Comparison of ENCODE assay signal across 15 cellular contexts in genomic region chr12:26548227-26548626, GRCh38.
DNase-seq lines count a peak whose midpoint lies in the region; ATAC-seq and TF ChIP-seq lines count a peak whose summit lies in the region.
"Had no signal": no experiment of that assay in that cellular context is flagged by ENCODE, and none has a peak within 500 bp of the region (broad histone marks: within the 10 kb centered on the region; RNA-seq: fewer than 3 reads in every experiment).

No MANE protein-coding gene starts in this region.

- H3K4me1 ChIP-seq in left ventricle myocardium inferior (peaks cover 25% of the 10 kb centered on the region), BE2C (no peaks in the 10 kb centered on the region)
- H3K4me1 ChIP-seq: BLaER1, Caco-2 had no signal

- H3K27ac Mint-ChIP-seq in nephron progenitor cell (peak overlapping the region; percentile 65), progenitor cell of endocrine pancreas (no peak overlapping the region)
- H3K27ac Mint-ChIP-seq: CD4-positive, CD25-positive, alpha-beta regulatory T cell; CD8-positive, alpha-beta T cell had no signal

- TF ChIP-seq CTCF in left ventricle myocardium inferior (IDR thresholded peaks at IDR 0.05; ENCODE audit: borderline replicate concordance) (no peak), BE2C (IDR thresholded peaks at IDR 0.05; ENCODE audit: low read depth, low read length) (no peak), nephron progenitor cell (IDR thresholded peaks at IDR 0.05) (no peak), progenitor cell of endocrine pancreas (IDR thresholded peaks at IDR 0.05; ENCODE audit: unreplicated experiment) (no peak)

- H3K4me3 ChIP-seq in left ventricle myocardium inferior (no peak overlapping the region), BE2C (ENCODE audit: low read depth, low read length) (no peak overlapping the region)
- H3K4me3 ChIP-seq: BLaER1 had no signal

- no peak overlapping the region for H3K27ac ChIP-seq in left ventricle myocardium inferior (replicated peaks)
- H3K27ac ChIP-seq: BLaER1, C4-2B had no signal

- H3K36me3 Mint-ChIP-seq in nephron progenitor cell (ENCODE audit: low read depth) (peaks cover 13% of the 10 kb centered on the region), progenitor cell of endocrine pancreas (ENCODE audit: insufficient read depth) (peaks cover 10% of the 10 kb centered on the region)

- peaks cover 12% of the 10 kb centered on the region for H3K4me1 Mint-ChIP-seq in nephron progenitor cell
- H3K4me1 Mint-ChIP-seq in progenitor cell of endocrine pancreas (ENCODE audit: low read depth): no peaks in the 10 kb centered on the region

- peak; percentile 33 for ATAC-seq in Right ventricle myocardium superior (ENCODE audit: poor library complexity)
- ATAC-seq: CD8-positive, alpha-beta T cell had no signal

- DNase-seq in Right ventricle myocardium superior: no peak
- DNase-seq in left ventricle myocardium inferior: no peak
- DNase-seq in BE2C: peak; percentile 36
- peak; percentile 79 for DNase-seq in SK-N-DZ (ENCODE audit: low spot score)
- DNase-seq in nephron progenitor cell: no peak
- DNase-seq in progenitor cell of endocrine pancreas (ENCODE audit: low spot score, unreplicated experiment): no peak
- DNase-seq: Caco-2; CD4-positive, CD25-positive, alpha-beta regulatory T cell; CD8-positive, alpha-beta T cell; DMS153; DND-41; H7; HCEC 1CT had no signal

- no peak overlapping the region for H3K4me3 Mint-ChIP-seq in nephron progenitor cell
- H3K4me3 Mint-ChIP-seq in progenitor cell of endocrine pancreas (ENCODE audit: low read depth): no peak overlapping the region
- H3K4me3 Mint-ChIP-seq: CD4-positive, CD25-positive, alpha-beta regulatory T cell; CD8-positive, alpha-beta T cell had no signal

- intact Hi-C loops in Right ventricle myocardium superior (cut with DNase I) (no loop called here), left ventricle myocardium inferior (cut with micrococcal nuclease) (no loop called here)

- H3K27me3 Mint-ChIP-seq in nephron progenitor cell (ENCODE audit: low read depth, poor library complexity): no peaks in the 10 kb centered on the region
- no peaks in the 10 kb centered on the region for H3K27me3 Mint-ChIP-seq in progenitor cell of endocrine pancreas
- H3K27me3 Mint-ChIP-seq: CD4-positive, CD25-positive, alpha-beta regulatory T cell had no signal

- H3K36me3 ChIP-seq in left ventricle myocardium inferior (peaks cover 11% of the 10 kb centered on the region), BE2C (no peaks in the 10 kb centered on the region)
- H3K36me3 ChIP-seq: BLaER1 had no signal

- peaks cover 8% of the 10 kb centered on the region for H3K9me3 ChIP-seq in left ventricle myocardium inferior (replicated peaks)
- no peaks in the 10 kb centered on the region for H3K9me3 ChIP-seq in BE2C
- H3K9me3 ChIP-seq: BLaER1, Caco-2 had no signal

- H3K9me3 Mint-ChIP-seq in nephron progenitor cell (peaks cover 12% of the 10 kb centered on the region), progenitor cell of endocrine pancreas (ENCODE audit: low read depth) (peaks cover 8% of the 10 kb centered on the region)

- no peaks in the 10 kb centered on the region for H3K27me3 ChIP-seq in left ventricle myocardium inferior (ENCODE audit: low read depth)
- H3K27me3 ChIP-seq in BE2C: no peaks in the 10 kb centered on the region
- H3K27me3 ChIP-seq: BLaER1 had no signal

Comparison
In these comparisons a context has a peak if more than half of its experiments do, and no peak if none do; other contexts are left out.
1. DNase-seq: peak in BE2C (single experiment) and SK-N-DZ (single experiment); none in Right ventricle myocardium superior (single experiment), left ventricle myocardium inferior (single experiment), nephron progenitor cell (single experiment) and progenitor cell of endocrine pancreas (single experiment).